Comparison of ENCODE assay signal across 18 cellular contexts in genomic region chr6:31126416-31127175, GRCh38. TPM values are rescaled to one million over a fixed set of nuclear protein-coding genes. Genes with fewer than 3 reads are reported as not detected.
DNase-seq lines count a peak whose midpoint lies in the region; ATAC-seq, FAIRE-seq and TF ChIP-seq lines count a peak whose summit lies in the region.
"Had no signal": no experiment of that assay in that cellular context is flagged by ENCODE, and none has a peak within 500 bp of the region (broad histone marks: within the 10 kb centered on the region; RNA-seq: fewer than 3 reads in every experiment).

No MANE protein-coding gene starts in this region.

- DNase-seq in astrocyte (ENCODE audit: low read depth) (no peak), heart left ventricle (peak in 1 of 5 donors; percentile 59), neuronal stem cell (ENCODE audit: low spot score) (no peak), hippocampal formation (lab: John Stamatoyannopoulos, UW) (no peak)
- DNase-seq in effector CD4-positive, alpha-beta T cell = no peak
- DNase-seq: activated naive CD4-positive, alpha-beta T cell treated with anti-CD3 and anti-CD28 coated beads, Interleukin-2, amount 50 U/mL, for 16 hours; esophagus squamous epithelium; head of caudate nucleus; kidney; NCI-H2029 treated with DMSO at 0.1 percent for 48 hours; stimulated activated CD4-positive, alpha-beta T cell treated with anti-CD3 and anti-CD28 coated beads, Interleukin-4, amount 100 ng/mL, for 24 hours had no signal

- H2AFZ ChIP-seq in astrocyte (ENCODE audit: low read depth, low read length) (no peak overlapping the region), neuronal stem cell (ENCODE audit: low read length) (peak overlapping the region; percentile 47)

- H3K4me3 ChIP-seq in HEK293 (ENCODE audit: low read depth, low read length) (no peak overlapping the region), astrocyte (ENCODE audit: insufficient read depth, low read depth, low read length) (no peak overlapping the region), heart left ventricle (no peak overlapping the region), neuronal stem cell (ENCODE audit: low read length in 2 of 2) (no peak overlapping the region)
- H3K4me3 ChIP-seq: esophagus squamous epithelium had no signal

- no peaks in the 10 kb centered on the region for H3K36me3 ChIP-seq in HEK293 (ENCODE audit: control insufficient read depth in 2 of 2, insufficient read depth in 1 of 2, low read length in 2 of 2)
- H3K36me3 ChIP-seq in astrocyte (ENCODE audit: insufficient read depth, low read length) = no peaks in the 10 kb centered on the region
- no peaks in the 10 kb centered on the region for H3K36me3 ChIP-seq in heart left ventricle
- no peaks in the 10 kb centered on the region for H3K36me3 ChIP-seq in neuronal stem cell (replicated peaks in 1 of 2; ENCODE audit: control insufficient read depth in 2 of 2, insufficient read depth in 2 of 2, low read length in 2 of 2)
- H3K36me3 ChIP-seq: esophagus squamous epithelium had no signal

- ATAC-seq in heart left ventricle (peak; percentile 17 to 61 (median 35)), HG02852 (IDR thresholded peaks at IDR 0.05; ENCODE audit: unreplicated experiment) (no peak), GM21723 (IDR thresholded peaks at IDR 0.05; ENCODE audit: unreplicated experiment) (no peak)

- no peak overlapping the region for H2BK120ac ChIP-seq in neuronal stem cell (ENCODE audit: low read depth, low read length)

- no peak overlapping the region for H3K27ac ChIP-seq in HEK293 (ENCODE audit: extremely low read depth, low read depth, low read length)
- H3K27ac ChIP-seq in astrocyte (ENCODE audit: low read depth, low read length) = no peak overlapping the region
- peak overlapping the region; percentile 4 to 89 (median 52) for H3K27ac ChIP-seq in heart left ventricle
- no peak overlapping the region for H3K27ac ChIP-seq in neuronal stem cell (replicated peaks; ENCODE audit: low read length)

- POLR2A ChIA-PET in HEK293 (lab: Yijun Ruan, JAX) = interaction anchor here (1.0 kb wide), 2 partner anchors 32 to 461 kb away, joined by 3 read pairs; partner anchors contain the start of gene TCF19

- no peak overlapping the region for H2AK5ac ChIP-seq in neuronal stem cell (ENCODE audit: low read depth, low read length)

- H3K4me1 ChIP-seq in HEK293 (ENCODE audit: control insufficient read depth, insufficient read depth, low read length) (peaks cover 10% of the 10 kb centered on the region), astrocyte (ENCODE audit: insufficient read depth, low read length) (peaks cover 14% of the 10 kb centered on the region), heart left ventricle (peaks cover 12 to 62% (median 39%) of the 10 kb centered on the region in 12 donors), neuronal stem cell (ENCODE audit: control insufficient read depth in 2 of 2, insufficient read depth in 1 of 2, low read depth in 1 of 2, low read length in 2 of 2) (peaks cover 3 to 14% of the 10 kb centered on the region in 2 donors)

- no peaks in the 10 kb centered on the region for H3K79me2 ChIP-seq in astrocyte (ENCODE audit: insufficient read depth, low read length)

- FAIRE-seq in astrocyte (lab: Jason Lieb, UNC) = no peak
- FAIRE-seq: kidney had no signal

- H2BK5ac ChIP-seq in neuronal stem cell (ENCODE audit: low read length) = no peak overlapping the region

- H3K9me3 ChIP-seq in HEK293 (ENCODE audit: control insufficient read depth, insufficient read depth, low read depth, low read length) = no peaks in the 10 kb centered on the region
- no peaks in the 10 kb centered on the region for H3K9me3 ChIP-seq in astrocyte (ENCODE audit: insufficient read depth, low read depth, low read length)
- H3K9me3 ChIP-seq in heart left ventricle = no peaks in the 10 kb centered on the region
- no peaks in the 10 kb centered on the region for H3K9me3 ChIP-seq in neuronal stem cell (replicated peaks in 1 of 2; ENCODE audit: control insufficient read depth in 2 of 2, insufficient read depth in 1 of 2, low read depth in 1 of 2, low read length in 2 of 2)
- H3K9me3 ChIP-seq: esophagus squamous epithelium had no signal

- intact Hi-C loops in heart left ventricle (cut with DNase I) = loop anchor here in 1 of 10 donors (5.0 kb wide), 1 partner anchor 39 kb away; no protein-coding TSS in a partner anchor

- CTCF ChIA-PET in HEK293 (lab: Yijun Ruan, JAX) = interaction anchor here (0.6 to 11.3 kb wide), 20 partner anchors 9 to 299 kb away, joined by 3 to 100 read pairs (median 6); partner anchors contain the start of genes C6orf15, PSORS1C1 and PSORS1C2

- no peak overlapping the region for H3K23ac ChIP-seq in neuronal stem cell (ENCODE audit: low read depth, low read length, poor library complexity)

- no peak for TF ChIP-seq POLR2A in heart left ventricle (IDR thresholded peaks at IDR 0.05)

- H3K9ac ChIP-seq in astrocyte (ENCODE audit: low read length) = no peak overlapping the region
- no peak overlapping the region for H3K9ac ChIP-seq in neuronal stem cell (ENCODE audit: low read depth, low read length, poor library complexity)

- H3K4me1 Mint-ChIP-seq in astrocyte (ENCODE audit: low read depth, unreplicated experiment) = peaks cover 39% of the 10 kb centered on the region

- H3K27ac Mint-ChIP-seq in astrocyte (ENCODE audit: unreplicated experiment) = peak overlapping the region; percentile 75
- H3K27ac Mint-ChIP-seq: mesothelial cell of epicardium had no signal

- no peak overlapping the region for H3K14ac ChIP-seq in neuronal stem cell (ENCODE audit: low read length)

- peak overlapping the region; percentile 60 for H2BK12ac ChIP-seq in neuronal stem cell (ENCODE audit: low read length)

- H4K20me1 ChIP-seq in astrocyte (ENCODE audit: insufficient read depth, low read length) = no peaks in the 10 kb centered on the region

- H4K8ac ChIP-seq in neuronal stem cell (ENCODE audit: low read depth, low read length) = no peak overlapping the region

- H3K9me3 Mint-ChIP-seq in astrocyte (ENCODE audit: unreplicated experiment) = no peaks in the 10 kb centered on the region
- H3K9me3 Mint-ChIP-seq: mesothelial cell of epicardium had no signal

- no peaks in the 10 kb centered on the region for H3K27me3 ChIP-seq in astrocyte (ENCODE audit: insufficient read depth, low read length)
- H3K27me3 ChIP-seq in heart left ventricle = no peaks in the 10 kb centered on the region
- peaks cover 0 to 29% (median 0%) of the 10 kb centered on the region in 3 experiments for H3K27me3 ChIP-seq in neuronal stem cell (ENCODE audit: control insufficient read depth in 3 of 3, insufficient read depth in 3 of 3, low read depth in 1 of 3, low read length in 3 of 3)

- no peak for TF ChIP-seq CTCF in HEK293 (tag by site-specific recombination; IDR thresholded peaks at IDR 0.05)
- no peak for TF ChIP-seq CTCF in astrocyte (IDR thresholded peaks at IDR 0.05; ENCODE audit: insufficient read depth, low read depth, low read length)
- TF ChIP-seq CTCF in heart left ventricle (IDR thresholded peaks at IDR 0.05) = no peak

- H2BK15ac ChIP-seq in neuronal stem cell (ENCODE audit: low read length) = no peak overlapping the region

- H3K4me3 Mint-ChIP-seq in astrocyte (ENCODE audit: unreplicated experiment) = no peak overlapping the region
- H3K4me3 Mint-ChIP-seq: mesothelial cell of epicardium had no signal

- no peak overlapping the region for H4K91ac ChIP-seq in neuronal stem cell (ENCODE audit: low read depth, low read length, poor library complexity)

- H3K4me2 ChIP-seq in astrocyte (ENCODE audit: low read length) (no peak overlapping the region), neuronal stem cell (ENCODE audit: insufficient read depth, low read length, poor library complexity, severe bottlenecking) (no peak overlapping the region)

- H3K18ac ChIP-seq in neuronal stem cell (ENCODE audit: low read length) = no peak overlapping the region

- H3K79me1 ChIP-seq in neuronal stem cell (ENCODE audit: low read depth, low read length) = no peaks in the 10 kb centered on the region

- no peaks in the 10 kb centered on the region for H3K27me3 Mint-ChIP-seq in astrocyte (ENCODE audit: low read depth, unreplicated experiment)

- 45 to 78% (median 57%) methylated on average over 14 to 15 of the region's 15 CpGs for WGBS in heart left ventricle, 4 donors
- no CpG with 5 or more reads among the region's 15 CpGs for WGBS in neuronal stem cell (ENCODE audit: extremely low coverage in 2 of 2, insufficient read length in 2 of 2, insufficient replicate concordance in 1 of 2), 2 donors

- H3K36me3 Mint-ChIP-seq in astrocyte (ENCODE audit: low read depth, unreplicated experiment) = peaks cover 13% of the 10 kb centered on the region
- H3K36me3 Mint-ChIP-seq: mesothelial cell of epicardium had no signal

- no peak overlapping the region for H3K4ac ChIP-seq in neuronal stem cell (ENCODE audit: low read length)

TF ChIP-seq in HEK293, 187 proteins besides CTCF, POLR2A, EP300 and RAD21 (continues in another document):
- no peak for TF ChIP-seq KLF7 (tag by site-specific recombination; IDR thresholded peaks at IDR 0.05; ENCODE audit: borderline replicate concordance)
- peak; percentile 72 for TF ChIP-seq GLIS1 (tag by site-specific recombination; IDR thresholded peaks at IDR 0.05)
- 0 out of 2 replicates have a peak, but pooled peaks have one; percentile 17 for TF ChIP-seq OSR2 (tag by site-specific recombination; IDR thresholded peaks at IDR 0.05)
- TF ChIP-seq ZSCAN16 (tag by site-specific recombination; IDR thresholded peaks at IDR 0.05) = no peak
- TF ChIP-seq ZNF366 (tag by site-specific recombination; conservative IDR thresholded peaks at IDR 0.05) = no peak
- no peak for TF ChIP-seq ZNF677 (tag by site-specific recombination; IDR thresholded peaks at IDR 0.05)

RNA-seq across cellular contexts. Expression of gene CDSN, which starts 6.3 kb away (rescaled TPM):
- total RNA-seq in astrocyte = 0.22 and 0.27 TPM in 2 replicates
- under 1 TPM in 1 of 9 donors, not detected in 8; 0.56 TPM for total RNA-seq in heart left ventricle
- under 1 TPM in 1 of 2 donors, not detected in 1; 0.15 TPM for polyA plus RNA-seq in heart left ventricle
- polyA plus RNA-seq in neuronal stem cell (2013, experiment 1 of 2) = not detected
- not detected for polyA plus RNA-seq in neuronal stem cell (2013, experiment 2 of 2)
- total RNA-seq: IMR-90, mesothelial cell of epicardium, omental fat pad, temporal lobe had no signal
- polyA plus RNA-seq: IMR-90 had no signal

RNA-seq across cellular contexts. Expression of gene PSORS1C1, which starts 12.0 kb away (rescaled TPM):
- total RNA-seq in astrocyte (8.8 and 9.2 TPM in 2 replicates), heart left ventricle (1 to 10 TPM in 7 of 9 donors, under 1 TPM in 2; 0.63 to 5.5 (median 2.9) TPM)
- 1 to 10 TPM in 1 of 2 donors, under 1 TPM in 1; 0.37 to 5.8 TPM for polyA plus RNA-seq in heart left ventricle
- polyA plus RNA-seq in neuronal stem cell (2013, experiment 1 of 2) = not detected
- polyA plus RNA-seq in neuronal stem cell (2013, experiment 2 of 2) = not detected
- total RNA-seq: temporal lobe had no signal

RNA-seq across cellular contexts. Expression of gene PSORS1C2, which starts 12.3 kb away (rescaled TPM):
- total RNA-seq in astrocyte (not detected in 2 replicates), heart left ventricle (not detected)
- polyA plus RNA-seq in heart left ventricle = not detected
- 0.04 TPM for polyA plus RNA-seq in neuronal stem cell (2013, experiment 1 of 2)
- polyA plus RNA-seq in neuronal stem cell (2013, experiment 2 of 2) = 0.03 TPM
- total RNA-seq: IMR-90, kidney, mesothelial cell of epicardium, omental fat pad, temporal lobe had no signal
- polyA plus RNA-seq: IMR-90 had no signal

RNA-seq across cellular contexts. Expression of gene C6orf15, which starts 14.2 kb away (rescaled TPM):
- total RNA-seq in astrocyte = 4.6 and 6.4 TPM in 2 replicates
- total RNA-seq in heart left ventricle = not detected
- polyA plus RNA-seq in heart left ventricle = not detected
- not detected for polyA plus RNA-seq in neuronal stem cell (2013, experiment 1 of 2)
- polyA plus RNA-seq in neuronal stem cell (2013, experiment 2 of 2) = not detected
- total RNA-seq: IMR-90, kidney, mesothelial cell of epicardium, omental fat pad, temporal lobe had no signal
- polyA plus RNA-seq: IMR-90 had no signal

RNA-seq across cellular contexts. Expression of gene CCHCR1, which starts 31.0 kb away (rescaled TPM):
- total RNA-seq in astrocyte (10.2 and 11.5 TPM in 2 replicates), heart left ventricle (10 to 100 TPM in 6 of 9 donors, 1 to 10 TPM in 3; 6.0 to 16.4 (median 12.5) TPM)
- 10 to 100 TPM in 1 of 2 donors, 1 to 10 TPM in 1; 10.0 to 10.3 TPM for polyA plus RNA-seq in heart left ventricle
- polyA plus RNA-seq in neuronal stem cell (2013, experiment 1 of 2) = 23.5 TPM
- 21.1 TPM for polyA plus RNA-seq in neuronal stem cell (2013, experiment 2 of 2)

Comparison
In these comparisons a context has a peak if more than half of its experiments do, and no peak if none do; other contexts are left out.
1. H3K27ac ChIP-seq: peak in heart left ventricle (12 of 12); none in HEK293 (single experiment), astrocyte (single experiment) and neuronal stem cell (single experiment).
2. ATAC-seq: peak in heart left ventricle (4 of 4); none in HG02852 (single experiment) and GM21723 (single experiment).